In genomic region chr14:75521415-75522199, GRCh38 we compare ENCODE assay signal across 8 cellular contexts. TPM values are rescaled to one million over a fixed set of nuclear protein-coding genes. Genes with fewer than 3 reads are reported as not detected.
DNase-seq lines count a peak whose midpoint lies in the region; ATAC-seq and TF ChIP-seq lines count a peak whose summit lies in the region.

No MANE protein-coding gene starts in this region.

- H4K20me1 ChIP-seq in DND-41 (ENCODE audit: insufficient read depth, low read length): no peaks in the 10 kb centered on the region

- H3K36me3 Mint-ChIP-seq in T-helper 17 cell (ENCODE audit: low read depth) (peaks cover 6% of the 10 kb centered on the region), osteocyte (ENCODE audit: unreplicated experiment) (no peaks in the 10 kb centered on the region)

- peaks cover 54% of the 10 kb centered on the region for H3K4me1 Mint-ChIP-seq in T-helper 17 cell
- H3K4me1 Mint-ChIP-seq in osteocyte (ENCODE audit: unreplicated experiment): no peaks in the 10 kb centered on the region

- H3K27ac Mint-ChIP-seq in T-helper 17 cell (peak overlapping the region; percentile 100), osteocyte (ENCODE audit: unreplicated experiment) (no peak overlapping the region)

- peak overlapping the region; percentile 90 for H2AFZ ChIP-seq in DND-41 (ENCODE audit: low read depth, low read length)

- TF ChIP-seq CTCF in DND-41 (IDR thresholded peaks at IDR 0.05; ENCODE audit: borderline replicate concordance, extremely low read depth, low read length, poor library complexity, severe bottlenecking) (no peak), osteocyte (IDR thresholded peaks at IDR 0.05) (no peak)

- H3K4me3 Mint-ChIP-seq in T-helper 17 cell (peak overlapping the region; percentile 100), osteocyte (ENCODE audit: unreplicated experiment) (no peak overlapping the region)

- DNase-seq in DND-41: peak; percentile 15
- no peak for DNase-seq in T-helper 17 cell
- peak; percentile 70 for DNase-seq in mucosa of gallbladder (ENCODE audit: low spot score)
- DNase-seq in 8988T: no peak
- DNase-seq in osteocyte (ENCODE audit: extremely low spot score, unreplicated experiment): no peak

- H3K9me3 ChIP-seq in DND-41 (ENCODE audit: insufficient read depth, low read length, severe bottlenecking) (no peaks in the 10 kb centered on the region), T-helper 17 cell (ENCODE audit: control insufficient read depth, low read length, poor library complexity, severe bottlenecking) (no peaks in the 10 kb centered on the region)

- H3K4me2 ChIP-seq in DND-41 (ENCODE audit: insufficient read depth, low read length): peak overlapping the region; percentile 89

- H3K27ac ChIP-seq in DND-41 (ENCODE audit: low read length): peak overlapping the region; percentile 72

- peaks cover 33% of the 10 kb centered on the region for H3K4me1 ChIP-seq in DND-41 (ENCODE audit: insufficient read depth, low read length)

- H3K79me2 ChIP-seq in DND-41 (ENCODE audit: insufficient read depth, low read length): no peaks in the 10 kb centered on the region

- H3K4me3 ChIP-seq in DND-41 (ENCODE audit: low read depth in 1 of 2, low read length in 2 of 2): peak overlapping the region; percentile 19 to 63; a peak in 3 of 4 replicates

- peak; percentile 42 for ATAC-seq in DND-41 (ENCODE audit: insufficient read depth, low read depth)
- peak; percentile 12 for ATAC-seq in GM21619 (IDR thresholded peaks at IDR 0.05; ENCODE audit: unreplicated experiment)
- peak; percentile 29 for ATAC-seq in T-helper 17 cell
- ATAC-seq in HG03565 (IDR thresholded peaks at IDR 0.05; ENCODE audit: unreplicated experiment): no peak
- no peak for ATAC-seq in GM21360 (IDR thresholded peaks at IDR 0.05; ENCODE audit: unreplicated experiment)

- H3K27me3 Mint-ChIP-seq in T-helper 17 cell (no peaks in the 10 kb centered on the region), osteocyte (ENCODE audit: unreplicated experiment) (peaks cover 47% of the 10 kb centered on the region)

- H3K9me3 Mint-ChIP-seq in osteocyte (ENCODE audit: unreplicated experiment): no peaks in the 10 kb centered on the region

- H3K9ac ChIP-seq in DND-41 (ENCODE audit: low read depth, low read length): peak overlapping the region; percentile 50

- H3K36me3 ChIP-seq in DND-41 (ENCODE audit: insufficient read depth, low read length): no peaks in the 10 kb centered on the region

- no peaks in the 10 kb centered on the region for H3K27me3 ChIP-seq in DND-41 (ENCODE audit: insufficient read depth, low read length, poor library complexity)

RNA-seq across cellular contexts. Expression of gene BATF, which starts 0.7 kb away (rescaled TPM):
- total RNA-seq in T-helper 17 cell (10 to 100 TPM; 20.3 to 21.3 TPM), mucosa of gallbladder (5.7 TPM), osteocyte (not detected in 2 replicates)

RNA-seq across cellular contexts. Expression of gene FLVCR2, which starts 56.8 kb away (rescaled TPM):
- 1 to 10 TPM; 6.5 to 8.1 TPM for total RNA-seq in T-helper 17 cell
- total RNA-seq in mucosa of gallbladder: 8.7 TPM
- 0.94 and 1.2 TPM in 2 replicates for total RNA-seq in osteocyte

Comparison
In these comparisons a context has a peak if more than half of its experiments do, and no peak if none do; other contexts are left out.
1. ATAC-seq: peak in DND-41 (single experiment), GM21619 (single experiment) and T-helper 17 cell (single experiment); none in HG03565 (single experiment) and GM21360 (single experiment).
2. DNase-seq: peak in DND-41 (single experiment) and mucosa of gallbladder (single experiment); none in T-helper 17 cell (0 of 3), 8988T (single experiment) and osteocyte (single experiment).